ENCODE assay signal across 8 cellular contexts in the genomic region with DNA sequence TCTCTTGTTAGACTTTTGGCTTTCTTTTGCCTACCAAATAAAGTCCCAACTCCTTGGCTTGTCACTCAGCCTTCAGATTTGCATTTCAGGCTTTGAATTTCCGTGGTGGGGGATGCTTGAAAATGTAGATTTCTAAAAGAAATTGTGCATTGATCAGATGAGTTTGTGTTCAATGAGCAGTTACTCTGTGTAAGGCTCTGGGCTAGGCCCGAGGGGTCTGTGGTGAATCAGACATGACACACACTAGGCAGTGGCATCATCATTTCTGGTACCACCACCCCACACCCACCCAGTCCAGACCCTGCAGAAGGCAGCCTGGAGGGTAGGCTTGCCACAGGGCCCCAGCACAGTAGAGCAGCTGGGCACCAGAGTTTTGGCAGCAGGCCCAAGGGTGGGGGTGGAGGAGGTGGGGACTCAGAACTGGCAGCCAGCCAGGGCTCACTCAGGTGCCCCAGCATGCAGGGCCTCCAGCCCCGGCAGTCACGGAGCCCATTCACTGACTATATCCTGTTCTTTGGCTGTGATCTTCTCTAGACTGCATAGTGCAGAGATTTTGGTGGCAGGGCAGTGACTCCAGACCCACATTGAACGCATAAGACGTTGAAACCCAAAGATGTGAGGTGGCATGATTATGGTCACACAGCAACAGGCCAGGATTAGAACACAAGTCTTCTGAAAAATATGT.
DNase-seq lines count a peak whose midpoint lies in the region; ATAC-seq, FAIRE-seq and TF ChIP-seq lines count a peak whose summit lies in the region.

No MANE protein-coding gene starts in this region.

- no peaks in the 10 kb centered on the region for H3K27me3 Mint-ChIP-seq in activated B cell treated with CpG ODN at 0.5 μM for 24 hours

- ATAC-seq in activated B cell treated with CpG ODN at 0.5 μM for 24 hours (ENCODE audit: low read depth): peak; percentile 83
- no peak for ATAC-seq in HG02870 (IDR thresholded peaks at IDR 0.05; ENCODE audit: unreplicated experiment)

- H3K9me3 ChIP-seq in colonic mucosa (no peaks in the 10 kb centered on the region), small intestine (ENCODE audit: control insufficient read depth, low read depth) (no peaks in the 10 kb centered on the region)

- H3K36me3 ChIP-seq in colonic mucosa (no peaks in the 10 kb centered on the region), small intestine (ENCODE audit: control insufficient read depth in 2 of 2, insufficient read depth in 2 of 2, low read length in 2 of 2) (no peaks in the 10 kb centered on the region)

- H3K4me1 Mint-ChIP-seq in activated B cell treated with CpG ODN at 0.5 μM for 24 hours: peaks cover 56% of the 10 kb centered on the region

- H3K27me3 ChIP-seq in colonic mucosa: no peaks in the 10 kb centered on the region
- no peaks in the 10 kb centered on the region for H3K27me3 ChIP-seq in small intestine (ENCODE audit: control insufficient read depth in 2 of 2, insufficient read depth in 2 of 2, low read length in 2 of 2)

- H3K27ac ChIP-seq in colonic mucosa (no peak overlapping the region), small intestine (ENCODE audit: low read depth in 1 of 2, low read length in 1 of 2) (peak overlapping the region in 1 of 2 donors; percentile 52)

- TF ChIP-seq CTCF in activated B cell treated with CpG ODN at 0.5 μM for 24 hours (IDR thresholded peaks at IDR 0.05): no peak
- TF ChIP-seq CTCF in colonic mucosa (IDR thresholded peaks at IDR 0.05): no peak

- H3K36me3 Mint-ChIP-seq in activated B cell treated with CpG ODN at 0.5 μM for 24 hours (ENCODE audit: low read depth): peaks cover 32% of the 10 kb centered on the region

- no peaks in the 10 kb centered on the region for H3K9me3 Mint-ChIP-seq in activated B cell treated with CpG ODN at 0.5 μM for 24 hours

- POLR2A ChIA-PET in HEK293T (lab: Yijun Ruan, JAX): no interaction called here
- POLR2A ChIA-PET in activated B cell treated with CpG ODN at 0.5 μM for 24 hours (lab: Charles Lee): no interaction called here

- CTCF ChIA-PET in HEK293T (lab: Yijun Ruan, JAX) (no interaction called here), activated B cell treated with CpG ODN at 0.5 μM for 24 hours (lab: Charles Lee) (no interaction called here)

- H3K4me3 ChIP-seq in colonic mucosa (no peak overlapping the region), small intestine (ENCODE audit: low read depth in 1 of 2, low read length in 2 of 2) (no peak overlapping the region)

- intact Hi-C loops in activated B cell treated with CpG ODN at 0.5 μM for 24 hours (cut with micrococcal nuclease): no loop called here
- intact Hi-C loops in colonic mucosa (cut with DNase I): no loop called here

- DNase-seq in DMS153 (lab: John Stamatoyannopoulos, UW): peak; percentile 96
- peak; percentile 45 for DNase-seq in HEK293T (ENCODE audit: extremely low spot score)
- peak; percentile 99 for DNase-seq in NCI-H2081 (lab: John Stamatoyannopoulos, UW)
- peak; percentile 37 for DNase-seq in activated B cell treated with CpG ODN at 0.5 μM for 24 hours
- DNase-seq in colonic mucosa: peak; percentile 87
- DNase-seq in small intestine: peak; percentile 82
- no peak for DNase-seq in islet precursor cell

- H3K4me1 ChIP-seq in colonic mucosa: peaks cover 4% of the 10 kb centered on the region
- H3K4me1 ChIP-seq in small intestine (ENCODE audit: control insufficient read depth in 2 of 2, insufficient read depth in 1 of 2, low read depth in 1 of 2, low read length in 1 of 2): peaks cover 5 to 7% of the 10 kb centered on the region in 2 donors

- peak overlapping the region; percentile 77 for H3K27ac Mint-ChIP-seq in activated B cell treated with CpG ODN at 0.5 μM for 24 hours

- WGBS in small intestine, 3 donors: 16 to 36% (median 26%) methylated on average over 6 of the region's 6 CpGs

- H3K9ac ChIP-seq in colonic mucosa (ENCODE audit: low read depth in 2 of 2, low read length in 2 of 2): no peak overlapping the region

- FAIRE-seq in small intestine (lab: Jason Lieb, UNC): no peak

- no peak overlapping the region for H3K4me3 Mint-ChIP-seq in activated B cell treated with CpG ODN at 0.5 μM for 24 hours

TF ChIP-seq in HEK293T, 16 proteins besides CTCF, POLR2A, EP300 and RAD21:
- TF ChIP-seq CTBP1 (IDR thresholded peaks at IDR 0.05; ENCODE audit: borderline replicate concordance) (no peak), ZNF384 (IDR thresholded peaks at IDR 0.05) (no peak), SP1 (IDR thresholded peaks at IDR 0.05) (no peak), NFRKB (IDR thresholded peaks at IDR 0.05) (no peak), FOXK2 (IDR thresholded peaks at IDR 0.05) (no peak), ARNT (IDR thresholded peaks at IDR 0.05) (no peak), LEF1 (IDR thresholded peaks at IDR 0.05; ENCODE audit: borderline replicate concordance) (no peak), HDGF (IDR thresholded peaks at IDR 0.05; ENCODE audit: borderline replicate concordance) (no peak), ELF4 (IDR thresholded peaks at IDR 0.05) (no peak), TARDBP (IDR thresholded peaks at IDR 0.05) (no peak)
- TF ChIP-seq, protein P1, sequence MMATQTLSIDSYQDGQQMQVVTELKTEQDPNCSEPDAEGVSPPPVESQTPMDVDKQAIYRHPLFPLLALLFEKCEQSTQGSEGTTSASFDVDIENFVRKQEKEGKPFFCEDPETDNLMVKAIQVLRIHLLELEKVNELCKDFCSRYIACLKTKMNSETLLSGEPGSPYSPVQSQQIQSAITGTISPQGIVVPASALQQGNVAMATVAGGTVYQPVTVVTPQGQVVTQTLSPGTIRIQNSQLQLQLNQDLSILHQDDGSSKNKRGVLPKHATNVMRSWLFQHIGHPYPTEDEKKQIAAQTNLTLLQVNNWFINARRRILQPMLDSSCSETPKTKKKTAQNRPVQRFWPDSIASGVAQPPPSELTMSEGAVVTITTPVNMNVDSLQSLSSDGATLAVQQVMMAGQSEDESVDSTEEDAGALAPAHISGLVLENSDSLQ (IDR thresholded peaks at IDR 0.05): no peak
